ENCODE assay signal across 17 cellular contexts in the genomic region with DNA sequence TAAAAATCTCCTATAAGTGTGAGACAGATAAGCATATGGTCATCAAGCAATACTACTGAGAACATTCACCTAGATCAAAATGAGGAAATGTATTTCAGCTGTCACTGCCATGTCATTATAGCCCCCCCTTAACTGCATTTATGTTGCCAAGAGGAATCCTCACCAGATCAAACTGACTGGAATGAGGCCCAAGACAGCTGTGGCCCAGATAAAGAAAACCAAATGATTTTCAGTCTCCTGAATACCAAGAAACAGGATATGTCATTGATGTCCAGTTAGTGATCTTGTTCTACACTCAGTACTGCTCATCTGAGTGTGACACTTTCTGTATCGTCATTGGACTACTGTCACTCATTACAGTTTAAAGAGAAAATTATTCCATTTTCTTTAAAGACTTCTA. TPM values are rescaled to one million over a fixed set of nuclear protein-coding genes. Genes with fewer than 3 reads are reported as not detected.
"Had no signal": no experiment of that assay in that cellular context is flagged by ENCODE, and none has a peak within 500 bp of the region (broad histone marks: within the 10 kb centered on the region; RNA-seq: fewer than 3 reads in every experiment).

No MANE protein-coding gene starts in this region.

- H3K27me3 ChIP-seq: heart right ventricle, suprapubic skin had no signal

- DNase-seq: activated CD4-positive, alpha-beta memory T cell treated with anti-CD3 and anti-CD28 coated beads, Interleukin-2, amount 10 ng/mL, durations not matched to agents 7 days and 5 days; activated CD4-positive, alpha-beta T cell treated with anti-CD3 and anti-CD28 coated beads for 36 hours; activated gamma-delta T cell; activated T-cell treated with anti-CD3 and anti-CD28 coated beads, Interleukin-2, amount 50 U/mL, for 48 hours; effector memory CD4-positive, alpha-beta T cell; foreskin melanocyte; heart right ventricle; left colon; lower lobe of right lung; midbrain; stimulated activated CD4-positive, alpha-beta T cell treated with anti-CD3 and anti-CD28 coated beads, Interleukin-15, amount 100 ng/mL, for 24 hours; stimulated activated CD4-positive, alpha-beta T cell treated with anti-CD3 and anti-CD28 coated beads, Interleukin-4, amount 100 ng/mL, for 1 hour; stimulated activated naive CD4-positive, alpha-beta T cell; T-helper 1 cell had no signal

- H3K36me3 ChIP-seq: heart right ventricle, lower lobe of right lung, suprapubic skin had no signal

- H3K4me1 ChIP-seq: lower lobe of right lung had no signal

- H3K4me3 ChIP-seq: heart right ventricle, lower lobe of right lung, suprapubic skin had no signal

- H3K9me3 ChIP-seq: heart right ventricle, lower lobe of right lung, suprapubic skin had no signal

- H3K27ac ChIP-seq: heart right ventricle, lower lobe of right lung had no signal

- ATAC-seq: activated CD4-positive, alpha-beta T cell treated with anti-CD3 and anti-CD28 coated beads for 36 hours; activated naive CD4-positive, alpha-beta T cell treated with anti-CD3 and anti-CD28 coated beads, Interleukin-2, amount 50 U/mL, for 72 hours; heart right ventricle; left colon; lower lobe of right lung had no signal

RNA-seq across cellular contexts. Expression of a gene that starts 35.1 kb away (rescaled TPM):
- total RNA-seq: activated CD4-positive, alpha-beta memory T cell treated with anti-CD3 and anti-CD28 coated beads, Interleukin-2, amount 10 ng/mL, durations not matched to agents 7 days and 5 days; activated CD4-positive, alpha-beta T cell treated with anti-CD3 and anti-CD28 coated beads for 36 hours; activated naive CD4-positive, alpha-beta T cell treated with anti-CD3 and anti-CD28 coated beads, Interleukin-2, amount 50 U/mL, for 72 hours; fibroblast of lung; suprapubic skin had no signal
